Comparison of ENCODE assay signal across 10 cellular contexts in genomic region chr6:38937839-38938613, GRCh38.
"Had no signal": no experiment of that assay in that cellular context is flagged by ENCODE, and none has a peak within 500 bp of the region (broad histone marks: within the 10 kb centered on the region; RNA-seq: fewer than 3 reads in every experiment).

No MANE protein-coding gene starts in this region.

- DNase-seq: H9, HCEC 1CT, HFFc6 had no signal

- H3K4me3 ChIP-seq: GM23338 had no signal

- H2AFZ ChIP-seq: GM23338 had no signal

- H3K27ac Mint-ChIP-seq: GM23338, H9, HFFc6, IgD-negative memory B cell had no signal

- H3K4me2 ChIP-seq: GM23338, KMS-11 had no signal

- H3K27ac ChIP-seq: HL-60, KMS-11 had no signal

- H3K9me3 Mint-ChIP-seq: GM23338, H9 had no signal

- FAIRE-seq: H1, H54, HepG2 had no signal

- H3K27me3 Mint-ChIP-seq: IgD-negative memory B cell had no signal

- H3K4me3 Mint-ChIP-seq: GM23338, H9, HFFc6, IgD-negative memory B cell had no signal

- ATAC-seq: GM23338, HepG2 had no signal

- H3K9ac ChIP-seq: KMS-11 had no signal
